2 cellular contexts compared by ENCODE assay signal in genomic region chr14:89493406-89493805, GRCh38.
TF ChIP-seq lines count a peak whose summit lies in the region.

No MANE protein-coding gene starts in this region.

TF ChIP-seq in GM12878, 131 proteins besides CTCF, POLR2A, EP300 and RAD21 (continues in another document):
- TF ChIP-seq SMARCA5 (IDR thresholded peaks at IDR 0.05) (no peak), ZBTB4 (CRISPR knock-in tag; IDR thresholded peaks at IDR 0.05) (no peak), HDAC6 (IDR thresholded peaks at IDR 0.05; ENCODE audit: unreplicated experiment) (no peak), SPI1 (IDR thresholded peaks at IDR 0.05; ENCODE audit: borderline replicate concordance, insufficient read depth, low read depth, low read length) (no peak), USF2 (IDR thresholded peaks at IDR 0.05; ENCODE audit: borderline replicate concordance, low read depth, low read length) (no peak), HDGF (IDR thresholded peaks at IDR 0.05) (no peak), MAX (IDR thresholded peaks at IDR 0.05; ENCODE audit: low read depth, low read length) (no peak), BRCA1 (IDR thresholded peaks at IDR 0.05; ENCODE audit: low read depth, low read length) (no peak), RELA (IDR thresholded peaks at IDR 0.05; ENCODE audit: borderline replicate concordance, partially characterized antibody) (no peak), MLLT1 (IDR thresholded peaks at IDR 0.05) (no peak), SREBF1 (IDR thresholded peaks at IDR 0.05; ENCODE audit: low read length) (no peak), MYC (IDR thresholded peaks at IDR 0.05; ENCODE audit: insufficient read depth, insufficient read length, insufficient replicate concordance, low read length, severe bottlenecking) (no peak), ZBTB11 (CRISPR knock-in tag; IDR thresholded peaks at IDR 0.05) (no peak), TCF7 (IDR thresholded peaks at IDR 0.05; ENCODE audit: borderline replicate concordance) (no peak), TBL1XR1 (IDR thresholded peaks at IDR 0.05; ENCODE audit: low read depth, low read length) (no peak), CBX5 (IDR thresholded peaks at IDR 0.05; ENCODE audit: low read depth) (no peak)

TF ChIP-seq in HepG2, 621 proteins besides CTCF, POLR2A, EP300 and RAD21:
- no peak for TF ChIP-seq ZNF782 (CRISPR knock-in tag; IDR thresholded peaks at IDR 0.05; ENCODE audit: borderline replicate concordance)
- TF ChIP-seq ZFAT (CRISPR knock-in tag; conservative IDR thresholded peaks at IDR 0.05), result no peak
- TF ChIP-seq ZSCAN20 (CRISPR knock-in tag; IDR thresholded peaks at IDR 0.05; ENCODE audit: borderline replicate concordance), result no peak
- 0 out of 2 replicates have a peak, but pooled peaks have one; percentile 4 for TF ChIP-seq PAXIP1 (CRISPR knock-in tag; conservative IDR thresholded peaks at IDR 0.05)
- no peak for TF ChIP-seq MEF2D (CRISPR knock-in tag; IDR thresholded peaks at IDR 0.05)
- no peak for TF ChIP-seq MXD3 (CRISPR knock-in tag; IDR thresholded peaks at IDR 0.05)
- no peak for TF ChIP-seq PHF20 (CRISPR knock-in tag; IDR thresholded peaks at IDR 0.05)
- TF ChIP-seq GATAD2A (CRISPR knock-in tag; IDR thresholded peaks at IDR 0.05), result peak; percentile 8; the same call in 1 of the 2 replicates
- peak; percentile 25; the same call in 1 of the 2 replicates for TF ChIP-seq THRA (CRISPR knock-in tag; IDR thresholded peaks at IDR 0.05; ENCODE audit: borderline replicate concordance)
- TF ChIP-seq SIX1 (CRISPR knock-in tag; IDR thresholded peaks at IDR 0.05; ENCODE audit: borderline replicate concordance), result peak; percentile 34; the same call in 1 of the 2 replicates
- peak; percentile 43; the same call in 1 of the 2 replicates for TF ChIP-seq RXRB (CRISPR knock-in tag; IDR thresholded peaks at IDR 0.05; ENCODE audit: borderline replicate concordance)
TF ChIP-seq in HepG2: peak in this region for 5.
